Comparison of ENCODE assay signal across 29 cellular contexts in the genomic region with DNA sequence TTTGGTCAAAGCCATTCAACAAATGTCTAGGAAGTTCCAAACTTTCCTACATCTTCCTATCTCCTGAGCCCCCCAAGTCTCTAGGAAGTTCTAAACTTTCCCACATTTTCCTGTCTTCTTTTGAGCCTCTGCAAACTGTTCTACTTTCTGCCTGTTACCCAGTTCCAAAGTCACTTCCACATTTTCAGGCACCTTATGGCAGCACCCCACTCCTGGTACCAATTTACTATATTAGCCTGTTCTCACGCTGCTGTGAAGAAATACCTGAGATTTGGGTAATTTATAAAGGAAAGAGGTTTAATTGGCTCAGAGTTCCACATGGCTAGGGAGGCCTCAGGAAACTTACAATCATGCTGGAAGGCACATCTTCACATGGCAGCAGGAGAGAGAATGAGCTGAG.
"Had no signal": no experiment of that assay in that cellular context is flagged by ENCODE, and none has a peak within 500 bp of the region (broad histone marks: within the 10 kb centered on the region; RNA-seq: fewer than 3 reads in every experiment).

No MANE protein-coding gene starts in this region.

- H3K27ac Mint-ChIP-seq: stimulated activated effector memory CD8-positive, alpha-beta T cell treated with anti-CD3 and anti-CD28 coated beads, Interleukin-12 subunit alpha, Interleukin-12 subunit beta, amount 100 ng/mL, for 72 hours; stimulated activated memory B cell treated with anti-CD40 and anti-IgM and Interleukin-4, amounts not matched to agents 10 μg/mL and 1 μg/mL and 100 μg/mL, for 72 hours; stimulated activated naive B cell treated with anti-CD40 and anti-IgM and Interleukin-4, amounts not matched to agents 10 μg/mL and 1 μg/mL and 100 μg/mL, for 72 hours; stimulated activated naive CD8-positive, alpha-beta T cell treated with anti-CD3 and anti-CD28 coated beads, Interleukin-15, amount 100 ng/mL, for 72 hours; stimulated activated naive CD8-positive, alpha-beta T cell treated with anti-CD3 and anti-CD28 coated beads, Interleukin-15, Interleukin-2, amounts not matched to agents 100 ng/mL and 50 ng/mL, for 24 hours; type B pancreatic cell had no signal

- H3K27me3 Mint-ChIP-seq: stimulated activated memory B cell treated with anti-CD40 and anti-IgM and Interleukin-4, amounts not matched to agents 10 μg/mL and 1 μg/mL and 100 μg/mL, for 72 hours; stimulated activated naive B cell treated with anti-CD40 and anti-IgM and Interleukin-4, amounts not matched to agents 10 μg/mL and 1 μg/mL and 100 μg/mL, for 72 hours; stimulated activated naive CD8-positive, alpha-beta T cell treated with anti-CD3 and anti-CD28 coated beads, Interleukin-15, amount 100 ng/mL, for 72 hours; stimulated activated naive CD8-positive, alpha-beta T cell treated with anti-CD3 and anti-CD28 coated beads, Interleukin-15, Interleukin-2, amounts not matched to agents 100 ng/mL and 50 ng/mL, for 24 hours; type B pancreatic cell had no signal

- H3K36me3 Mint-ChIP-seq: stimulated activated effector memory CD8-positive, alpha-beta T cell treated with anti-CD3 and anti-CD28 coated beads, Interleukin-12 subunit alpha, Interleukin-12 subunit beta, amount 100 ng/mL, for 72 hours; stimulated activated memory B cell treated with anti-CD40 and anti-IgM and Interleukin-4, amounts not matched to agents 10 μg/mL and 1 μg/mL and 100 μg/mL, for 72 hours; stimulated activated naive B cell treated with anti-CD40 and anti-IgM and Interleukin-4, amounts not matched to agents 10 μg/mL and 1 μg/mL and 100 μg/mL, for 72 hours; type B pancreatic cell had no signal

- H3K27ac ChIP-seq: stomach, suprapubic skin, testis, thoracic aorta, thyroid gland, tibial artery, tibial nerve, transverse colon, upper lobe of left lung, upper lobe of right lung, uterus, vagina had no signal

- H3K27me3 ChIP-seq: stomach, suprapubic skin, testis, thyroid gland, tibial artery, tibial nerve, transverse colon, upper lobe of left lung, upper lobe of right lung, uterus, vagina had no signal

- DNase-seq: stimulated activated CD4-positive, alpha-beta T cell treated with anti-CD3 and anti-CD28 coated beads, Interleukin-2, amount 100 ng/mL, for 48 hours; stimulated activated CD4-positive, alpha-beta T cell treated with anti-CD3 and anti-CD28 coated beads, Interleukin-4, amount 100 ng/mL, for 1 hour; stimulated activated CD4-positive, alpha-beta T cell treated with anti-CD3 and anti-CD28 coated beads, Interleukin-4, amount 100 ng/mL, for 24 hours; stimulated activated CD4-positive, alpha-beta T cell treated with anti-CD3 and anti-CD28 coated beads, Interleukin-4, amount 100 ng/mL, for 4 hours; stimulated activated CD8-positive, alpha-beta memory T cell treated with anti-CD3 and anti-CD28 coated beads, Interleukin-4, amount 100 ng/mL, for 48 hours; stimulated activated naive B cell treated with anti-CD40 and anti-IgM and Interleukin-4, amounts not matched to agents 10 μg/mL and 1 μg/mL and 100 μg/mL, for 72 hours; stimulated activated naive CD4-positive, alpha-beta T cell; stimulated activated naive CD4-positive, alpha-beta T cell treated with Interleukin-2 at 50 U/mL for 16 hours; stimulated activated naive CD8-positive, alpha-beta T cell treated with anti-CD3 and anti-CD28 coated beads, Interleukin-15, amount 100 ng/mL, for 72 hours; stimulated activated naive CD8-positive, alpha-beta T cell treated with anti-CD3 and anti-CD28 coated beads, Interleukin-15, Interleukin-2, amounts not matched to agents 100 U/mL and 50 U/mL, for 24 hours; stomach; substantia nigra; testis; thyroid gland; tibial artery; transverse colon; trophoblast cell; upper lobe of left lung; upper lobe of right lung; uterus had no signal

- H3K36me3 ChIP-seq: stomach, suprapubic skin, thoracic aorta, thyroid gland, tibial artery, tibial nerve, transverse colon, upper lobe of left lung, upper lobe of right lung, uterus, vagina had no signal

- H3K4me1 Mint-ChIP-seq: stimulated activated effector memory CD8-positive, alpha-beta T cell treated with anti-CD3 and anti-CD28 coated beads, Interleukin-12 subunit alpha, Interleukin-12 subunit beta, amount 100 ng/mL, for 72 hours; stimulated activated memory B cell treated with anti-CD40 and anti-IgM and Interleukin-4, amounts not matched to agents 10 μg/mL and 1 μg/mL and 100 μg/mL, for 72 hours; stimulated activated naive B cell treated with anti-CD40 and anti-IgM and Interleukin-4, amounts not matched to agents 10 μg/mL and 1 μg/mL and 100 μg/mL, for 72 hours; stimulated activated naive CD8-positive, alpha-beta T cell treated with anti-CD3 and anti-CD28 coated beads, Interleukin-15, amount 100 ng/mL, for 72 hours had no signal

- FAIRE-seq: urothelium cell line had no signal

- H3K4me3 Mint-ChIP-seq: stimulated activated effector memory CD8-positive, alpha-beta T cell treated with anti-CD3 and anti-CD28 coated beads, Interleukin-12 subunit alpha, Interleukin-12 subunit beta, amount 100 ng/mL, for 72 hours; stimulated activated memory B cell treated with anti-CD40 and anti-IgM and Interleukin-4, amounts not matched to agents 10 μg/mL and 1 μg/mL and 100 μg/mL, for 72 hours; stimulated activated naive B cell treated with anti-CD40 and anti-IgM and Interleukin-4, amounts not matched to agents 10 μg/mL and 1 μg/mL and 100 μg/mL, for 72 hours; stimulated activated naive CD8-positive, alpha-beta T cell treated with anti-CD3 and anti-CD28 coated beads, Interleukin-15, amount 100 ng/mL, for 72 hours; stimulated activated naive CD8-positive, alpha-beta T cell treated with anti-CD3 and anti-CD28 coated beads, Interleukin-15, Interleukin-2, amounts not matched to agents 100 ng/mL and 50 ng/mL, for 24 hours; type B pancreatic cell had no signal

- H3K4me3 ChIP-seq: stomach, suprapubic skin, testis, thoracic aorta, thyroid gland, tibial artery, tibial nerve, transverse colon, upper lobe of left lung, upper lobe of right lung, uterus, vagina had no signal

- H3K9me3 ChIP-seq: thyroid gland, uterus, vagina had no signal

- H3K4me1 ChIP-seq: stomach, suprapubic skin, testis, thyroid gland, tibial artery, tibial nerve, transverse colon, upper lobe of left lung, upper lobe of right lung, uterus, vagina had no signal

- ATAC-seq: stimulated activated effector memory CD8-positive, alpha-beta T cell treated with anti-CD3 and anti-CD28 coated beads, Interleukin-12 subunit alpha, Interleukin-12 subunit beta, amount 100 ng/mL, for 72 hours; stimulated activated memory B cell treated with anti-CD40 and anti-IgM and Interleukin-4, amounts not matched to agents 10 μg/mL and 1 μg/mL and 100 μg/mL, for 72 hours; stimulated activated naive B cell treated with anti-CD40 and anti-IgM and Interleukin-4, amounts not matched to agents 10 μg/mL and 1 μg/mL and 100 μg/mL, for 72 hours; stimulated activated naive CD8-positive, alpha-beta T cell treated with anti-CD3 and anti-CD28 coated beads, Interleukin-15, amount 100 ng/mL, for 72 hours; stimulated activated naive CD8-positive, alpha-beta T cell treated with anti-CD3 and anti-CD28 coated beads, Interleukin-15, Interleukin-2, amounts not matched to agents 100 U/mL and 50 U/mL, for 24 hours; upper lobe of right lung had no signal
